In genomic region chr1:83077411-83077810, GRCh38 we compare ENCODE assay signal across 24 cellular contexts.
"Had no signal": no experiment of that assay in that cellular context is flagged by ENCODE, and none has a peak within 500 bp of the region (broad histone marks: within the 10 kb centered on the region; RNA-seq: fewer than 3 reads in every experiment).

No MANE protein-coding gene starts in this region.

- H3K27ac ChIP-seq: colonic mucosa, lower lobe of right lung, parathyroid adenoma, psoas muscle, right atrium auricular region, spleen, testis, transverse colon had no signal

- H3K4me3 ChIP-seq: colonic mucosa, lower lobe of right lung, psoas muscle, right atrium auricular region, spleen, testis, transverse colon had no signal

- H3K27me3 Mint-ChIP-seq: activated B cell treated with CpG ODN at 0.5 μM for 24 hours; naive thymus-derived CD8-positive, alpha-beta T cell had no signal

- H3K27ac Mint-ChIP-seq: activated B cell treated with CpG ODN at 0.5 μM for 24 hours; activated naive CD4-positive, alpha-beta T cell treated with anti-CD3 and anti-CD28 coated beads, Interleukin-2, amount 50 U/mL, for 72 hours; activated T-cell treated with anti-CD3 and anti-CD28 coated beads, Interleukin-2, amount 50 U/mL, for 72 hours; naive thymus-derived CD8-positive, alpha-beta T cell had no signal

- H3K4me3 Mint-ChIP-seq: activated B cell treated with CpG ODN at 0.5 μM for 24 hours; activated T-cell treated with anti-CD3 and anti-CD28 coated beads, Interleukin-2, amount 50 U/mL, for 72 hours; naive thymus-derived CD8-positive, alpha-beta T cell; neural crest cell had no signal

- H3K27me3 ChIP-seq: colonic mucosa, right atrium auricular region, spleen, testis, transverse colon had no signal

- ATAC-seq: activated naive CD4-positive, alpha-beta T cell treated with anti-CD3 and anti-CD28 coated beads, Interleukin-2, amount 50 U/mL, for 72 hours; activated T-cell treated with anti-CD3 and anti-CD28 coated beads, Interleukin-2, amount 50 U/mL, for 72 hours; left lobe of liver; lower lobe of right lung; naive thymus-derived CD8-positive, alpha-beta T cell had no signal

- H3K9me3 ChIP-seq: colonic mucosa, lower lobe of right lung, psoas muscle, right atrium auricular region, spleen, testis, transverse colon had no signal

- DNase-seq: activated B cell treated with CpG ODN at 0.5 μM for 24 hours; activated CD4-positive, alpha-beta T cell treated with anti-CD3 and anti-CD28 coated beads, Interleukin-2, amount 50 U/mL, for 4 hours; activated naive CD4-positive, alpha-beta T cell; activated T-cell treated with anti-CD3 and anti-CD28 coated beads for 4 hours; activated T-cell treated with anti-CD3 and anti-CD28 coated beads, Interleukin-2, amount 50 U/mL, for 72 hours; colonic mucosa; effector CD8-positive, alpha-beta T cell; foreskin melanocyte; kidney glomerular epithelial cell; lower lobe of right lung; mesenchymal stem cell; naive thymus-derived CD8-positive, alpha-beta T cell; nucleus accumbens; psoas muscle; spleen; stimulated activated naive CD4-positive, alpha-beta T cell; T-helper 2 cell; testis; transverse colon had no signal

- H3K9me3 Mint-ChIP-seq: activated B cell treated with CpG ODN at 0.5 μM for 24 hours had no signal

- H3K4me1 Mint-ChIP-seq: activated B cell treated with CpG ODN at 0.5 μM for 24 hours; naive thymus-derived CD8-positive, alpha-beta T cell; neural crest cell had no signal

- H3K36me3 Mint-ChIP-seq: activated naive CD4-positive, alpha-beta T cell treated with anti-CD3 and anti-CD28 coated beads, Interleukin-2, amount 50 U/mL, for 72 hours; naive thymus-derived CD8-positive, alpha-beta T cell had no signal

- H3K36me3 ChIP-seq: colonic mucosa, lower lobe of right lung, right atrium auricular region, spleen, transverse colon had no signal
